13 cellular contexts compared by ENCODE assay signal in genomic region chr14:63547798-63548335, GRCh38. TPM values are rescaled to one million over a fixed set of nuclear protein-coding genes. Genes with fewer than 3 reads are reported as not detected.
DNase-seq lines count a peak whose midpoint lies in the region; ATAC-seq and TF ChIP-seq lines count a peak whose summit lies in the region.
"Had no signal": no experiment of that assay in that cellular context is flagged by ENCODE, and none has a peak within 500 bp of the region (broad histone marks: within the 10 kb centered on the region; RNA-seq: fewer than 3 reads in every experiment).

No MANE protein-coding gene starts in this region.

- BruUV-seq in mammary epithelial cell (replicated peaks; lab: Mats Ljungman, UMichigan) (no TSS peak), MCF 10A (replicated peaks; lab: Mats Ljungman, UMichigan) (no TSS peak)

- H3K79me2 ChIP-seq in mammary epithelial cell (ENCODE audit: insufficient read depth, low read length), result peaks cover 5% of the 10 kb centered on the region
- H3K79me2 ChIP-seq in OCI-LY1 (ENCODE audit: insufficient read depth, low read length), result no peaks in the 10 kb centered on the region
- H3K79me2 ChIP-seq in parathyroid adenoma, result no peaks in the 10 kb centered on the region
- peaks cover 10% of the 10 kb centered on the region; the same call in 1 of the 2 replicates for H3K79me2 ChIP-seq in SK-N-SH (ENCODE audit: insufficient read depth)

- no peaks in the 10 kb centered on the region for H3K9me3 Mint-ChIP-seq in MCF 10A (ENCODE audit: unreplicated experiment)
- H3K9me3 Mint-ChIP-seq in CD8-positive, alpha-beta memory T cell, result no peaks in the 10 kb centered on the region
- H3K9me3 Mint-ChIP-seq: CD4-positive, CD25-positive, alpha-beta regulatory T cell; H9 had no signal

- TF ChIP-seq RAD21 in SK-N-SH (IDR thresholded peaks at IDR 0.05; ENCODE audit: low read length), result no peak

- no peak for TF ChIP-seq EP300 in SK-N-SH (IDR thresholded peaks at IDR 0.05; ENCODE audit: borderline replicate concordance in 1 of 2, low read depth in 1 of 2, low read length in 1 of 2)

- H3K4me1 Mint-ChIP-seq in MCF 10A (ENCODE audit: insufficient read depth, unreplicated experiment), result peaks cover 19% of the 10 kb centered on the region
- H3K4me1 Mint-ChIP-seq in T-helper 17 cell, result peaks cover 13% of the 10 kb centered on the region
- H3K4me1 Mint-ChIP-seq in CD8-positive, alpha-beta memory T cell, result peaks cover 9 to 12% (median 12%) of the 10 kb centered on the region in 3 donors

- H3K4me2 ChIP-seq in mammary epithelial cell (ENCODE audit: insufficient read depth, low read depth, low read length), result no peak overlapping the region
- no peak overlapping the region for H3K4me2 ChIP-seq in OCI-LY1 (ENCODE audit: low read length)
- H3K4me2 ChIP-seq in parathyroid adenoma (ENCODE audit: low read length), result peak overlapping the region; percentile 4
- H3K4me2 ChIP-seq in SK-N-SH, result no peak overlapping the region

- H3K27me3 Mint-ChIP-seq in MCF 10A (ENCODE audit: insufficient read depth, unreplicated experiment) (no peaks in the 10 kb centered on the region), T-helper 17 cell (no peaks in the 10 kb centered on the region)
- H3K27me3 Mint-ChIP-seq in CD8-positive, alpha-beta memory T cell, result peaks cover 2 to 5% of the 10 kb centered on the region in 2 donors

- no peaks in the 10 kb centered on the region for H3K36me3 ChIP-seq in mammary epithelial cell (ENCODE audit: insufficient read depth, low read length)
- no peaks in the 10 kb centered on the region for H3K36me3 ChIP-seq in OCI-LY1 (ENCODE audit: insufficient read depth, low read length)
- H3K36me3 ChIP-seq in parathyroid adenoma (ENCODE audit: control insufficient read depth, insufficient read depth, low read length), result no peaks in the 10 kb centered on the region
- no peaks in the 10 kb centered on the region for H3K36me3 ChIP-seq in SK-N-SH (replicated peaks in 1 of 2; ENCODE audit: control insufficient read depth in 1 of 2, insufficient read depth in 2 of 2, low read length in 1 of 2)
- H3K36me3 ChIP-seq in CD8-positive, alpha-beta memory T cell (ENCODE audit: insufficient read depth, low read length), result no peaks in the 10 kb centered on the region
- H3K36me3 ChIP-seq: BE2C had no signal

- no peak overlapping the region for H3K4me3 Mint-ChIP-seq in MCF 10A (ENCODE audit: unreplicated experiment)
- no peak overlapping the region for H3K4me3 Mint-ChIP-seq in T-helper 17 cell
- no peak overlapping the region for H3K4me3 Mint-ChIP-seq in CD8-positive, alpha-beta memory T cell
- H3K4me3 Mint-ChIP-seq: H9 had no signal

- intact Hi-C loops in mammary epithelial cell (cut with micrococcal nuclease), result loop anchor here (10.0 kb wide), 1 partner anchor 613 kb away; no protein-coding TSS in a partner anchor
- intact Hi-C loops in MCF 10A (cut with micrococcal nuclease), result no loop called here

- no peaks in the 10 kb centered on the region for H3K27me3 ChIP-seq in mammary epithelial cell (ENCODE audit: insufficient read depth, low read length)
- H3K27me3 ChIP-seq in OCI-LY1 (ENCODE audit: insufficient read depth, low read length), result no peaks in the 10 kb centered on the region
- H3K27me3 ChIP-seq in parathyroid adenoma (ENCODE audit: control insufficient read depth, insufficient read depth, low read length), result no peaks in the 10 kb centered on the region
- H3K27me3 ChIP-seq in SK-N-SH (ENCODE audit: insufficient read depth), result no peaks in the 10 kb centered on the region
- no peaks in the 10 kb centered on the region for H3K27me3 ChIP-seq in CD8-positive, alpha-beta memory T cell (ENCODE audit: insufficient read depth, low read length, poor library complexity, severe bottlenecking)
- H3K27me3 ChIP-seq: BE2C had no signal

- H3K4me1 ChIP-seq in mammary epithelial cell (ENCODE audit: insufficient read depth, low read length) (no peaks in the 10 kb centered on the region), OCI-LY1 (ENCODE audit: insufficient read depth, low read length, severe bottlenecking) (peaks cover 19% of the 10 kb centered on the region), parathyroid adenoma (no peaks in the 10 kb centered on the region), SK-N-SH (ENCODE audit: control insufficient read depth in 1 of 2, insufficient read depth in 2 of 2, low read depth in 1 of 2, low read length in 1 of 2) (no peaks in the 10 kb centered on the region)
- H3K4me1 ChIP-seq in CD8-positive, alpha-beta memory T cell (ENCODE audit: insufficient read depth, low read length), result peaks cover 9% of the 10 kb centered on the region
- H3K4me1 ChIP-seq: BE2C had no signal

- no peaks in the 10 kb centered on the region for H4K20me1 ChIP-seq in mammary epithelial cell (ENCODE audit: insufficient read depth, low read length)
- H4K20me1 ChIP-seq in OCI-LY1 (ENCODE audit: insufficient read depth, low read length), result no peaks in the 10 kb centered on the region
- no peaks in the 10 kb centered on the region for H4K20me1 ChIP-seq in SK-N-SH (ENCODE audit: insufficient read depth)

- CTCF ChIA-PET in mammary epithelial cell (lab: Charles Lee; ENCODE audit: low non-redundant PET) (no interaction called here), MCF 10A (lab: Yijun Ruan, JAX) (no interaction called here), SK-N-SH (lab: Yijun Ruan, JAX) (interaction anchor here (3.0 to 3.4 kb wide), 2 partner anchors 55 to 159 kb away, joined by 11 to 31 read pairs; no protein-coding TSS in a partner anchor)
- CTCF ChIA-PET in CD8-positive, alpha-beta memory T cell (lab: Charles Lee), result no interaction called here

- H3K9me3 ChIP-seq in mammary epithelial cell (replicated peaks; ENCODE audit: insufficient read depth, low read length), result no peaks in the 10 kb centered on the region
- H3K9me3 ChIP-seq in OCI-LY1 (ENCODE audit: low read length), result no peaks in the 10 kb centered on the region
- H3K9me3 ChIP-seq in parathyroid adenoma (ENCODE audit: control insufficient read depth, low read length), result no peaks in the 10 kb centered on the region
- H3K9me3 ChIP-seq in T-helper 17 cell (ENCODE audit: control insufficient read depth, low read length, poor library complexity, severe bottlenecking), result no peaks in the 10 kb centered on the region
- H3K9me3 ChIP-seq in SK-N-SH, result no peaks in the 10 kb centered on the region
- H3K9me3 ChIP-seq in CD8-positive, alpha-beta memory T cell (ENCODE audit: low read length), result no peaks in the 10 kb centered on the region
- H3K9me3 ChIP-seq: BE2C, Caco-2 had no signal

- H3K27ac Mint-ChIP-seq in MCF 10A (ENCODE audit: low read depth, unreplicated experiment), result no peak overlapping the region
- no peak overlapping the region for H3K27ac Mint-ChIP-seq in T-helper 17 cell
- H3K27ac Mint-ChIP-seq in CD8-positive, alpha-beta memory T cell, result no peak overlapping the region
- H3K27ac Mint-ChIP-seq: CD4-positive, CD25-positive, alpha-beta regulatory T cell; H9 had no signal

- H2AFZ ChIP-seq in mammary epithelial cell (ENCODE audit: low read depth, low read length) (peak overlapping the region; percentile 20), OCI-LY1 (ENCODE audit: low read length) (peak overlapping the region; percentile 71; the same call in 1 of the 2 replicates), parathyroid adenoma (peak overlapping the region; percentile 71), SK-N-SH (ENCODE audit: low read depth) (no peak overlapping the region)

- H3K9me2 ChIP-seq in OCI-LY1 (ENCODE audit: low read depth, low read length) (no peaks in the 10 kb centered on the region), SK-N-SH (no peaks in the 10 kb centered on the region)

- H3K9ac ChIP-seq in mammary epithelial cell (ENCODE audit: insufficient read depth, low read length) (no peak overlapping the region), OCI-LY1 (ENCODE audit: low read length) (no peak overlapping the region), parathyroid adenoma (no peak overlapping the region), SK-N-SH (no peak overlapping the region)

- H3K36me3 Mint-ChIP-seq in MCF 10A (ENCODE audit: insufficient read depth, unreplicated experiment), result peaks cover 6% of the 10 kb centered on the region
- H3K36me3 Mint-ChIP-seq in T-helper 17 cell (ENCODE audit: low read depth), result peaks cover 4% of the 10 kb centered on the region
- peaks cover 0 to 10% (median 0%) of the 10 kb centered on the region in 3 donors for H3K36me3 Mint-ChIP-seq in CD8-positive, alpha-beta memory T cell
- H3K36me3 Mint-ChIP-seq: CD4-positive, CD25-positive, alpha-beta regulatory T cell had no signal

- H3K4me3 ChIP-seq in mammary epithelial cell (replicated peaks in 1 of 3; ENCODE audit: insufficient read depth in 1 of 3, low read depth in 2 of 3, low read length in 3 of 3) (no peak overlapping the region), OCI-LY1 (ENCODE audit: low read depth, low read length, poor library complexity, severe bottlenecking) (no peak overlapping the region), parathyroid adenoma (ENCODE audit: low read depth, low read length) (no peak overlapping the region), SK-N-SH (ENCODE audit: low read depth in 2 of 2, low read length in 1 of 2) (no peak overlapping the region)
- no peak overlapping the region for H3K4me3 ChIP-seq in CD8-positive, alpha-beta memory T cell (ENCODE audit: low read length)

- dilution Hi-C loops in mammary epithelial cell (cut with HindIII; ENCODE audit: low sequenced_read_pairs), result no loop called here

- DNase-seq in mammary epithelial cell, result no peak
- DNase-seq in MCF 10A (ENCODE audit: unreplicated experiment), result no peak
- DNase-seq in left kidney (ENCODE audit: low read depth, low spot score), result peak; percentile 18
- no peak for DNase-seq in T-helper 17 cell
- DNase-seq in SK-N-SH, result no peak
- no peak for DNase-seq in CD8-positive, alpha-beta memory T cell
- DNase-seq: BE2C; C1 segment of cervical spinal cord; Caco-2; CD4-positive, CD25-positive, alpha-beta regulatory T cell; H9 had no signal

- ATAC-seq in T-helper 17 cell, result no peak

- 64% methylated on average over 8 of the region's 8 CpGs for WGBS in mammary epithelial cell (ENCODE audit: low coverage, missing lambda C conversion rate)
- 92% methylated on average over 8 of the region's 8 CpGs for WGBS in SK-N-SH (ENCODE audit: low lambda C conversion rate)

- H3F3A ChIP-seq in OCI-LY1 (ENCODE audit: insufficient read depth, low read length), result no peaks in the 10 kb centered on the region
- peaks cover 20% of the 10 kb centered on the region for H3F3A ChIP-seq in SK-N-SH (replicated peaks; ENCODE audit: insufficient read depth)

- POLR2A ChIA-PET in MCF 10A (lab: Yijun Ruan, JAX), result no interaction called here
- POLR2A ChIA-PET in SK-N-SH (lab: Yijun Ruan, JAX), result interaction anchor here (0.6 kb wide), 1 partner anchor 11 kb away, joined by 4 read pairs; no protein-coding TSS in a partner anchor
- POLR2A ChIA-PET in CD8-positive, alpha-beta memory T cell (lab: Charles Lee), result no interaction called here

- TF ChIP-seq CTCF in mammary epithelial cell (conservative IDR thresholded peaks at IDR 0.05 in 1 of 2, IDR thresholded peaks at IDR 0.05 in 1 of 2; ENCODE audit: extremely low read depth in 1 of 2, insufficient read depth in 1 of 2, low read depth in 1 of 2, low read length in 2 of 2) (no peak), MCF 10A (IDR thresholded peaks at IDR 0.05; ENCODE audit: unreplicated experiment) (no peak), OCI-LY1 (IDR thresholded peaks at IDR 0.05; ENCODE audit: low read length) (no peak), parathyroid adenoma (IDR thresholded peaks at IDR 0.05) (no peak), SK-N-SH (IDR thresholded peaks at IDR 0.05) (no peak)

- in situ Hi-C loops in mammary epithelial cell (cut with MboI; ENCODE audit: low sequenced_read_pairs in 2 of 2), result loop anchor here in 1 of 2 donors (10.0 kb wide), 1 partner anchor 163 kb away; no protein-coding TSS in a partner anchor

- no peak overlapping the region for H3K27ac ChIP-seq in mammary epithelial cell (ENCODE audit: insufficient read depth, low read depth, low read length)
- H3K27ac ChIP-seq in OCI-LY1 (ENCODE audit: low read depth, low read length, poor library complexity, severe bottlenecking), result no peak overlapping the region
- H3K27ac ChIP-seq in parathyroid adenoma, result no peak overlapping the region
- H3K27ac ChIP-seq in SK-N-SH (ENCODE audit: low read depth in 2 of 2, low read length in 1 of 2), result no peak overlapping the region
- no peak overlapping the region for H3K27ac ChIP-seq in CD8-positive, alpha-beta memory T cell (ENCODE audit: low read depth, low read length)

RNA-seq across cellular contexts. Expression of gene PPP2R5E, which starts 4.7 kb away (rescaled TPM):
- total RNA-seq in mammary epithelial cell, result 10 to 100 TPM; 27.2 to 50.3 TPM
- polyA plus RNA-seq in mammary epithelial cell, result 18.3 TPM
- polyA minus RNA-seq in mammary epithelial cell, result 50.9 TPM
- 46.4 and 49.7 TPM in 2 replicates for total RNA-seq in MCF 10A (2022)
- total RNA-seq in T-helper 17 cell, result 10 to 100 TPM; 38.5 to 44.3 TPM
- polyA plus RNA-seq in SK-N-SH (2012; rRNA removed), result 4.0 and 4.4 TPM in 2 replicates
- 10.4 and 12.2 TPM in 2 replicates for polyA plus RNA-seq in SK-N-SH (2012; cell fraction: cytosol; rRNA removed)
- 6.7 and 7.0 TPM in 2 replicates for polyA plus RNA-seq in SK-N-SH (2012; cell fraction: nucleus; rRNA removed)
- 10 to 100 TPM; 55.0 to 56.5 TPM for total RNA-seq in CD8-positive, alpha-beta memory T cell
- 39.3 TPM for polyA plus RNA-seq in CD8-positive, alpha-beta memory T cell
